ENCODE assay signal across 8 cellular contexts in the genomic region with DNA sequence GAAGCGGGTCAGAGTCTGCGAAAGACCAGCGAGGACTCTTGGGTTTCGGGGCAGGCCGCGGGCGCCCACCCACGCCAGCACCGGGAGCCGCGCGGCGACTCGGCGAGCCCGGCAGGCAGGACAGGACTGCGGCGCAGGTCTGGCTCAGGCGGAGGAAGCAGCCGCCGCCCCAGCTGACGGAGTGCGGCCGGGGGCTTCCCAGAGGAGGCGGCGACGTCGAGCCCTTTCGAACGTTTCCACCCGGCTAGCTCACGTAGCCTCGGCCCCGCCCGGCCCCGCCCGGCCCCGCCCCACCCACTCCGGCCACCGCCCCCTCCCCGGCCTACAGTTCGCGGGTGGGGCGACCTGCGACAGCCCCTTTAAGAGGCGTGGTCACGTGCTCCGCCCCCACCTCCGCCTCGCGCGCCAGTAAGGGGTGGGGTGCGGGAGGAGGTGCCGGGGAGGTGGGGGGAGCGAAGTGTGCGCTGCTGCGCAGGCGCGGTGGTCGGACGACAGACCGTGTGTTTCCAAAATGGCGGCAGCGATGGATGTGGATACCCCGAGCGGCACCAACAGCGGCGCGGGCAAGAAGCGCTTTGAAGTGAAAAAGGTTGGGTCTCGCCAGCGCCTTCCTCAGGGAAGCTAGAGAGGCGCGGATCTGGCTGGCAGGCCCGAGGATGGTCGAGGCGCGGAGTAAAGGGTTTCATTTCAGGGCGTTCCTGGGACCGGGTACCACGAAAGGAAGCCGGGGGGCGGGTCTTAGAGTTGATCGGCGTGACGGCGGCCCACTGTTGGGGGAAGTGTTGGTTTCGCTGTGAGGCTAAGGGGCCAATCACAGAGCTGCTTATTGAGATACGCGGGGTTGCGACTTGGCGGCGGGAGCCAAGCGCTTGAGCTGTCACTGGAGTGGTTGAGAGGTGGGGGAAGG. TPM values are rescaled to one million over a fixed set of nuclear protein-coding genes. Genes with fewer than 3 reads are reported as not detected.
DNase-seq lines count a peak whose midpoint lies in the region; ATAC-seq and TF ChIP-seq lines count a peak whose summit lies in the region.

A gene (plus strand): TSS at position 491 of the 907 bp plus-strand sequence. CDS start 21 bp downstream, at position 512.

- H3K27me3 ChIP-seq in rectal smooth muscle tissue (ENCODE audit: control insufficient read depth, insufficient read depth, low read length) (no peaks in the 10 kb centered on the region), aorta (ENCODE audit: control insufficient read depth in 1 of 2, insufficient read depth in 2 of 2, low read length in 1 of 2) (no peaks in the 10 kb centered on the region)

- H3K9me3 ChIP-seq in aorta (ENCODE audit: control insufficient read depth, low read length): no peaks in the 10 kb centered on the region

- peak; percentile 96 for TF ChIP-seq POLR2A in GM18505 (IDR thresholded peaks at IDR 0.05; ENCODE audit: borderline replicate concordance, extremely low read depth, insufficient read depth, insufficient read length)

- H3K9ac ChIP-seq in rectal smooth muscle tissue (ENCODE audit: low read length): peak within 1 kb of the TSS; percentile 96

- intact Hi-C loops in aorta (cut with DNase I): loop anchor here (1.0 to 2.0 kb wide), 3 partner anchors 71 to 140 kb away; no protein-coding TSS in a partner anchor

- H3K36me3 ChIP-seq in rectal smooth muscle tissue (ENCODE audit: control insufficient read depth, insufficient read depth, low read length) (peaks cover 3% of the 10 kb centered on the region), aorta (ENCODE audit: control insufficient read depth in 1 of 2, insufficient read depth in 2 of 2, low read length in 1 of 2) (no peaks in the 10 kb centered on the region)

- H3K27ac ChIP-seq in rectal smooth muscle tissue (ENCODE audit: low read depth, low read length) (peak within 1 kb of the TSS; percentile 96), aorta (ENCODE audit: low read depth in 1 of 2, low read length in 2 of 2) (peak within 1 kb of the TSS; percentile 36 to 83)

- in situ Hi-C loops in astrocyte of the cerebellum (cut with HindIII; ENCODE audit: low sequenced_read_pairs): no loop called here

- DNase-seq in NCI-H2029 (lab: John Stamatoyannopoulos, UW) (peak; percentile 94), T-helper 22 cell (ENCODE audit: low read depth) (peak; percentile 97), astrocyte of the cerebellum (ENCODE audit: low read depth) (peak; percentile 95), hepatic stellate cell (ENCODE audit: low spot score) (peak; percentile 99), aorta (peak; percentile 99)

- no peak for TF ChIP-seq CTCF in astrocyte of the cerebellum (IDR thresholded peaks at IDR 0.05; ENCODE audit: low read depth, low read length, missing control alignments)

- H3K4me3 ChIP-seq in astrocyte of the cerebellum (ENCODE audit: low read depth, low read length) (peak within 1 kb of the TSS; percentile 82), rectal smooth muscle tissue (ENCODE audit: low read length) (peak within 1 kb of the TSS; percentile 95), aorta (ENCODE audit: low read length in 2 of 2) (peak within 1 kb of the TSS; percentile 84 to 87)

- H3K4me1 ChIP-seq in rectal smooth muscle tissue (ENCODE audit: control insufficient read depth, insufficient read depth, low read length): peaks cover 7% of the 10 kb centered on the region
- no peaks in the 10 kb centered on the region for H3K4me1 ChIP-seq in aorta (ENCODE audit: control insufficient read depth in 1 of 2, insufficient read depth in 2 of 2, low read length in 2 of 2)

- ATAC-seq in GM18505 (IDR thresholded peaks at IDR 0.05; ENCODE audit: unreplicated experiment) (peak; percentile 70), HG02973 (IDR thresholded peaks at IDR 0.05; ENCODE audit: unreplicated experiment) (peak; percentile 72), aorta (ENCODE audit: low FRiP score) (peak; percentile 99)

- 0 to 1% methylated on average over 73 to 94 of the region's 94 CpGs for whole genome bisulfite sequencing in aorta, 2 donors

RNA-seq across cellular contexts. Expression of the gene that starts here (rescaled TPM):
- 10 to 100 TPM; 36.2 to 40.8 TPM for total RNA-seq in aorta
- polyA plus RNA-seq in aorta: 100 to 1,000 TPM in 1 of 2 donors, 10 to 100 TPM in 1; 59.5 to 102 TPM

Comparison
In these comparisons a context has a peak if more than half of its experiments do, and no peak if none do; other contexts are left out.
1. Peak in every context shown above with its lines: DNase-seq, ATAC-seq, H3K4me3 ChIP-seq and H3K27ac ChIP-seq.